ENCODE assay signal across 23 cellular contexts in the genomic region with DNA sequence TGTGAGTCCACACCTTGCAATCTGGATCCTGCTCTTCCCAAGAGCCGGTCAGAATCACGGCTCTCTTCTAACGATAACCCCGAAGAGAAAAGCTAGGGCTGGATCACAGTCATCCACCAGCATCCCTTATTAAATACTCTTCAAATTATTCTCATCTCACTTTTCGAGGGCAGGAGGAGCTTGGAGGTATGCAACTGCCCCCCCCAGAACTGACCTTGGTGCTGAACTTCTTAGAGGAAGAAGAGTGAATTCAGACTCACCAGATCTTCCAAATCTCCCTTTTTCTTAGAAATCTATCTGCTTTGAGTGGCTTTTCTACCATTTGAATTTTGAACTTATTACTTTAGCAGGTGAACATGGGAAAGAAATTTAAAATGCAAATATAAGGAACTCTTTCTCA.
A peak's percentile ranks its signal among the peaks of the same experiment; 100 is the strongest.
DNase-seq lines count a peak whose midpoint lies in the region; ATAC-seq and TF ChIP-seq lines count a peak whose summit lies in the region.
"Had no signal": no experiment of that assay in that cellular context is flagged by ENCODE, and none has a peak within 500 bp of the region (broad histone marks: within the 10 kb centered on the region; RNA-seq: fewer than 3 reads in every experiment).

No MANE protein-coding gene starts in this region.

- H3K27me3 ChIP-seq in GM23338 (ENCODE audit: insufficient read depth): peaks cover 96% of the 10 kb centered on the region
- H3K27me3 ChIP-seq: brain microvascular endothelial cell, neutrophil, spleen, stomach had no signal

- no peaks in the 10 kb centered on the region for H3K9me2 ChIP-seq in GM23338 (ENCODE audit: insufficient read depth)

- H3K4me1 Mint-ChIP-seq in GM23338 (peaks cover 14% of the 10 kb centered on the region), endothelial cell (ENCODE audit: unreplicated experiment) (no peaks in the 10 kb centered on the region)
- H3K4me1 Mint-ChIP-seq in activated CD8-positive, alpha-beta memory T cell treated with anti-CD3 and anti-CD28 coated beads, Interleukin-2, amount 10 ng/mL, durations not matched to agents 7 days and 5 days: no peaks in the 10 kb centered on the region
- H3K4me1 Mint-ChIP-seq in activated CD4-positive, alpha-beta memory T cell treated with anti-CD3 and anti-CD28 coated beads, Interleukin-2, amount 10 ng/mL, durations not matched to agents 7 days and 5 days: no peaks in the 10 kb centered on the region
- H3K4me1 Mint-ChIP-seq: activated naive CD8-positive, alpha-beta T cell treated with anti-CD3 and anti-CD28 coated beads, Interleukin-2, amount 50 U/mL, for 24 hours; activated T-helper 17 cell treated with anti-CD3 and anti-CD28 coated beads, Interleukin-2, amount 50 U/mL, for 72 hours; CD8-positive, alpha-beta memory T cell had no signal

- H3K36me3 Mint-ChIP-seq in GM23338 (ENCODE audit: low read depth) (no peaks in the 10 kb centered on the region), endothelial cell (ENCODE audit: low read depth, unreplicated experiment) (no peaks in the 10 kb centered on the region)
- H3K36me3 Mint-ChIP-seq in activated CD8-positive, alpha-beta memory T cell treated with anti-CD3 and anti-CD28 coated beads, Interleukin-2, amount 10 ng/mL, durations not matched to agents 7 days and 5 days: no peaks in the 10 kb centered on the region
- H3K36me3 Mint-ChIP-seq in activated CD4-positive, alpha-beta memory T cell treated with anti-CD3 and anti-CD28 coated beads, Interleukin-2, amount 10 ng/mL, durations not matched to agents 7 days and 5 days (ENCODE audit: low read depth): no peaks in the 10 kb centered on the region
- H3K36me3 Mint-ChIP-seq: CD8-positive, alpha-beta memory T cell had no signal

- ATAC-seq in GM23338: peak; percentile 59
- no peak for ATAC-seq in GM21447 (IDR thresholded peaks at IDR 0.05; ENCODE audit: unreplicated experiment)
- no peak for ATAC-seq in activated CD8-positive, alpha-beta memory T cell treated with anti-CD3 and anti-CD28 coated beads, Interleukin-2, amount 10 ng/mL, durations not matched to agents 7 days and 5 days
- ATAC-seq: activated naive CD8-positive, alpha-beta T cell treated with anti-CD3 and anti-CD28 coated beads, Interleukin-2, amount 50 U/mL, for 24 hours; activated T-helper 17 cell treated with anti-CD3 and anti-CD28 coated beads, Interleukin-2, amount 50 U/mL, for 72 hours; Panc1 had no signal

- H3K4me1 ChIP-seq in GM23338 (ENCODE audit: insufficient read depth): peaks cover 6% of the 10 kb centered on the region; the same call in 1 of the 2 replicates
- H3K4me1 ChIP-seq: left ventricle myocardium inferior, spleen, stomach had no signal

- peaks cover 10% of the 10 kb centered on the region; the same call in 1 of the 2 replicates for H4K20me1 ChIP-seq in GM23338 (replicated peaks; ENCODE audit: insufficient read depth)

- H3K9me3 Mint-ChIP-seq in GM23338: no peaks in the 10 kb centered on the region
- no peaks in the 10 kb centered on the region for H3K9me3 Mint-ChIP-seq in endothelial cell (ENCODE audit: unreplicated experiment)
- H3K9me3 Mint-ChIP-seq in activated CD8-positive, alpha-beta memory T cell treated with anti-CD3 and anti-CD28 coated beads, Interleukin-2, amount 10 ng/mL, durations not matched to agents 7 days and 5 days (ENCODE audit: low read depth): no peaks in the 10 kb centered on the region
- no peaks in the 10 kb centered on the region for H3K9me3 Mint-ChIP-seq in activated CD4-positive, alpha-beta memory T cell treated with anti-CD3 and anti-CD28 coated beads, Interleukin-2, amount 10 ng/mL, durations not matched to agents 7 days and 5 days
- H3K9me3 Mint-ChIP-seq: activated naive CD8-positive, alpha-beta T cell treated with anti-CD3 and anti-CD28 coated beads, Interleukin-2, amount 50 U/mL, for 24 hours; activated T-helper 17 cell treated with anti-CD3 and anti-CD28 coated beads, Interleukin-2, amount 50 U/mL, for 72 hours; CD8-positive, alpha-beta memory T cell had no signal

- H3K27ac Mint-ChIP-seq in GM23338: no peak overlapping the region
- H3K27ac Mint-ChIP-seq in endothelial cell (ENCODE audit: unreplicated experiment): no peak overlapping the region
- no peak overlapping the region for H3K27ac Mint-ChIP-seq in activated CD8-positive, alpha-beta memory T cell treated with anti-CD3 and anti-CD28 coated beads, Interleukin-2, amount 10 ng/mL, durations not matched to agents 7 days and 5 days
- H3K27ac Mint-ChIP-seq in activated CD4-positive, alpha-beta memory T cell treated with anti-CD3 and anti-CD28 coated beads, Interleukin-2, amount 10 ng/mL, durations not matched to agents 7 days and 5 days: no peak overlapping the region
- H3K27ac Mint-ChIP-seq: activated naive CD8-positive, alpha-beta T cell treated with anti-CD3 and anti-CD28 coated beads, Interleukin-2, amount 50 U/mL, for 24 hours; activated T-helper 17 cell treated with anti-CD3 and anti-CD28 coated beads, Interleukin-2, amount 50 U/mL, for 72 hours; CD8-positive, alpha-beta memory T cell had no signal

- H3K27ac ChIP-seq in GM23338 (ENCODE audit: low read depth): no peak overlapping the region
- H3K27ac ChIP-seq: brain microvascular endothelial cell, left ventricle myocardium inferior, neutrophil, spleen, stomach had no signal

- no peak overlapping the region for H3K4me3 ChIP-seq in GM23338
- H3K4me3 ChIP-seq: left ventricle myocardium inferior, spleen, stomach had no signal

- no peak overlapping the region for H2AFZ ChIP-seq in GM23338

- CTCF ChIA-PET in activated CD8-positive, alpha-beta memory T cell treated with anti-CD3 and anti-CD28 coated beads, Interleukin-2, amount 10 ng/mL, durations not matched to agents 7 days and 5 days (lab: Charles Lee): no interaction called here
- CTCF ChIA-PET in activated CD4-positive, alpha-beta memory T cell treated with anti-CD3 and anti-CD28 coated beads, Interleukin-2, amount 10 ng/mL, durations not matched to agents 7 days and 5 days (lab: Charles Lee): no interaction called here

- DNase-seq in ACHN (peak; percentile 6), GM23338 (ENCODE audit: low spot score) (peak; percentile 65), RKO (ENCODE audit: low spot score) (peak; percentile 15), endothelial cell (ENCODE audit: low spot score) (peak; percentile 20), pons (ENCODE audit: low spot score) (no peak)
- no peak for DNase-seq in activated CD8-positive, alpha-beta memory T cell treated with anti-CD3 and anti-CD28 coated beads, Interleukin-2, amount 10 ng/mL, durations not matched to agents 7 days and 5 days
- no peak for DNase-seq in activated CD4-positive, alpha-beta memory T cell treated with anti-CD3 and anti-CD28 coated beads, Interleukin-2, amount 10 ng/mL, durations not matched to agents 7 days and 5 days
- DNase-seq: activated CD4-positive, alpha-beta T cell treated with anti-CD3 and anti-CD28 coated beads for 1 hour; activated naive CD8-positive, alpha-beta T cell treated with anti-CD3 and anti-CD28 coated beads, Interleukin-2, amount 50 U/mL, for 24 hours; brain microvascular endothelial cell; CD8-positive, alpha-beta memory T cell; cortex of kidney; left ventricle myocardium inferior; NCI-H2171; NCI-H526 treated with DMSO at 0.1 percent for 48 hours; spleen; stimulated activated CD4-positive, alpha-beta T cell treated with anti-CD3 and anti-CD28 coated beads, Interleukin-4, amount 100 ng/mL, for 24 hours; stomach; trophoblast cell had no signal

- in situ Hi-C loops in ACHN (cut with HindIII; ENCODE audit: low pct_ligation_motif_present, low pct_unique_long_range_greater_than_20kb, low sequenced_read_pairs): no loop called here

- H3F3A ChIP-seq in GM23338 (replicated peaks; ENCODE audit: low read depth): no peaks in the 10 kb centered on the region

- peaks cover 70% of the 10 kb centered on the region for H3K27me3 Mint-ChIP-seq in GM23338 (ENCODE audit: insufficient read depth, low read depth, poor library complexity)
- peaks cover 3% of the 10 kb centered on the region for H3K27me3 Mint-ChIP-seq in endothelial cell (ENCODE audit: unreplicated experiment)
- H3K27me3 Mint-ChIP-seq in activated CD8-positive, alpha-beta memory T cell treated with anti-CD3 and anti-CD28 coated beads, Interleukin-2, amount 10 ng/mL, durations not matched to agents 7 days and 5 days: peaks cover 7% of the 10 kb centered on the region
- H3K27me3 Mint-ChIP-seq in activated CD4-positive, alpha-beta memory T cell treated with anti-CD3 and anti-CD28 coated beads, Interleukin-2, amount 10 ng/mL, durations not matched to agents 7 days and 5 days: no peaks in the 10 kb centered on the region

- no peak for TF ChIP-seq CTCF in GM23338 (conservative IDR thresholded peaks at IDR 0.05; ENCODE audit: low read depth in 2 of 2)
- TF ChIP-seq CTCF in endothelial cell (IDR thresholded peaks at IDR 0.05; ENCODE audit: unreplicated experiment): no peak

- H3K4me2 ChIP-seq in GM23338: no peak overlapping the region

- POLR2A ChIA-PET in activated CD4-positive, alpha-beta memory T cell treated with anti-CD3 and anti-CD28 coated beads, Interleukin-2, amount 10 ng/mL, durations not matched to agents 7 days and 5 days (lab: Charles Lee): no interaction called here

- H3K36me3 ChIP-seq in GM23338 (ENCODE audit: insufficient read depth): no peaks in the 10 kb centered on the region
- H3K36me3 ChIP-seq: brain microvascular endothelial cell, left ventricle myocardium inferior, neutrophil, spleen, stomach had no signal

- H3K79me2 ChIP-seq in GM23338 (replicated peaks; ENCODE audit: insufficient read depth): no peaks in the 10 kb centered on the region

- H3K4me3 Mint-ChIP-seq in GM23338: no peak overlapping the region
- H3K4me3 Mint-ChIP-seq in endothelial cell (ENCODE audit: unreplicated experiment): no peak overlapping the region
- H3K4me3 Mint-ChIP-seq in activated CD8-positive, alpha-beta memory T cell treated with anti-CD3 and anti-CD28 coated beads, Interleukin-2, amount 10 ng/mL, durations not matched to agents 7 days and 5 days: no peak overlapping the region
- H3K4me3 Mint-ChIP-seq in activated CD4-positive, alpha-beta memory T cell treated with anti-CD3 and anti-CD28 coated beads, Interleukin-2, amount 10 ng/mL, durations not matched to agents 7 days and 5 days: no peak overlapping the region
- H3K4me3 Mint-ChIP-seq: activated naive CD8-positive, alpha-beta T cell treated with anti-CD3 and anti-CD28 coated beads, Interleukin-2, amount 50 U/mL, for 24 hours; activated T-helper 17 cell treated with anti-CD3 and anti-CD28 coated beads, Interleukin-2, amount 50 U/mL, for 72 hours; CD8-positive, alpha-beta memory T cell had no signal

Comparison
In these comparisons a context has a peak if more than half of its experiments do, and no peak if none do; other contexts are left out.
1. DNase-seq: peak in ACHN (single experiment), GM23338 (single experiment), RKO (single experiment) and endothelial cell (single experiment); none in activated CD8-positive, alpha-beta memory T cell treated with anti-CD3 and anti-CD28 coated beads, Interleukin-2, amount 10 ng/mL, durations not matched to agents 7 days and 5 days (single experiment), activated CD4-positive, alpha-beta memory T cell treated with anti-CD3 and anti-CD28 coated beads, Interleukin-2, amount 10 ng/mL, durations not matched to agents 7 days and 5 days (single experiment) and pons (single experiment).